Comparison of ENCODE assay signal across 8 cellular contexts in genomic region chr12:26113853-26114719, GRCh38. TPM values are rescaled to one million over a fixed set of nuclear protein-coding genes. Genes with fewer than 3 reads are reported as not detected.
DNase-seq lines count a peak whose midpoint lies in the region; ATAC-seq lines count a peak whose summit lies in the region.

No MANE protein-coding gene starts in this region.

- H3K4me1 ChIP-seq in HUES48 (ENCODE audit: control insufficient read depth, insufficient read depth, low read length) (peaks cover 46% of the 10 kb centered on the region), SJSA1 (replicated peaks) (peaks cover 42% of the 10 kb centered on the region)

- H3K27ac Mint-ChIP-seq in activated naive CD4-positive, alpha-beta T cell treated with anti-CD3 and anti-CD28 coated beads, Interleukin-2, amount 50 U/mL, for 72 hours = peak overlapping the region in 1 of 2 donors; percentile 19

- no peaks in the 10 kb centered on the region for H3K9me3 Mint-ChIP-seq in activated naive CD4-positive, alpha-beta T cell treated with anti-CD3 and anti-CD28 coated beads, Interleukin-2, amount 50 U/mL, for 72 hours

- DNase-seq in DMS53 (lab: John Stamatoyannopoulos, UW) (peak; percentile 100), SJSA1 (ENCODE audit: low read depth in 1 of 2, low spot score in 2 of 2) (peak; percentile 94 to 96), glomerular visceral epithelial cell (ENCODE audit: extremely low spot score) (peak; percentile 91), occipital lobe (lab: John Stamatoyannopoulos, UW) (peak; percentile 87)
- DNase-seq in activated naive CD4-positive, alpha-beta T cell treated with anti-CD3 and anti-CD28 coated beads, Interleukin-2, amount 50 U/mL, for 72 hours (ENCODE audit: low spot score in 2 of 2) = peak; percentile 55 to 71

- H3K9me3 ChIP-seq in HUES48 (ENCODE audit: control insufficient read depth, insufficient read depth, low read length) (no peaks in the 10 kb centered on the region), SJSA1 (replicated peaks) (no peaks in the 10 kb centered on the region)

- ATAC-seq in GM21390 (IDR thresholded peaks at IDR 0.05; ENCODE audit: unreplicated experiment) = peak; percentile 65
- peak; percentile 90 to 91 for ATAC-seq in activated naive CD4-positive, alpha-beta T cell treated with anti-CD3 and anti-CD28 coated beads, Interleukin-2, amount 50 U/mL, for 72 hours

- H3K36me3 ChIP-seq in HUES48 (ENCODE audit: control insufficient read depth, insufficient read depth, low read length) (no peaks in the 10 kb centered on the region), SJSA1 (peaks cover 10% of the 10 kb centered on the region)

- peak overlapping the region; percentile 71 for H3K4me3 ChIP-seq in HUES48 (ENCODE audit: low read depth, low read length)
- peak overlapping the region; percentile 38 for H3K4me3 ChIP-seq in SJSA1

- H3K9ac ChIP-seq in HUES48 (ENCODE audit: low read depth, low read length) = peak overlapping the region; percentile 74

- no peaks in the 10 kb centered on the region for H3K36me3 Mint-ChIP-seq in activated naive CD4-positive, alpha-beta T cell treated with anti-CD3 and anti-CD28 coated beads, Interleukin-2, amount 50 U/mL, for 72 hours

- peak overlapping the region; percentile 93 for H3K27ac ChIP-seq in HUES48 (ENCODE audit: low read depth, low read length)
- H3K27ac ChIP-seq in SJSA1 = peak overlapping the region; percentile 82
- H3K27ac ChIP-seq in temporal lobe (ENCODE audit: low read depth, low read length) = peak overlapping the region; percentile 97

- H3K27me3 ChIP-seq in HUES48 (ENCODE audit: control insufficient read depth, insufficient read depth, low read length) (peaks cover 41% of the 10 kb centered on the region), SJSA1 (replicated peaks) (no peaks in the 10 kb centered on the region)

RNA-seq across cellular contexts. Expression of gene BHLHE41, which starts 10.8 kb away (rescaled TPM):
- 36.1 and 69.1 TPM in 2 replicates for total RNA-seq in SJSA1 (2014; rRNA removed; shearing (Covaris generic))
- not detected for total RNA-seq in activated naive CD4-positive, alpha-beta T cell treated with anti-CD3 and anti-CD28 coated beads, Interleukin-2, amount 50 U/mL, for 72 hours
- total RNA-seq in occipital lobe (1.1 TPM), temporal lobe (0.74 TPM)

Comparison
In these comparisons a context has a peak if more than half of its experiments do, and no peak if none do; other contexts are left out.
1. Peak in every context shown above with its lines: DNase-seq, ATAC-seq, H3K4me3 ChIP-seq and H3K27ac ChIP-seq.
2. RNA of gene BHLHE41, which starts 10.8 kb away (total RNA-seq): 36.1 to 69.1 TPM in SJSA1; 1.1 TPM in occipital lobe (single experiment), 0.74 TPM in temporal lobe (single experiment) and not detected in activated naive CD4-positive, alpha-beta T cell treated with anti-CD3 and anti-CD28 coated beads, Interleukin-2, amount 50 U/mL, for 72 hours; every median in the first group is over 10 times any median in the second.